ENCODE assay signal across 1 cellular context in the genomic region with DNA sequence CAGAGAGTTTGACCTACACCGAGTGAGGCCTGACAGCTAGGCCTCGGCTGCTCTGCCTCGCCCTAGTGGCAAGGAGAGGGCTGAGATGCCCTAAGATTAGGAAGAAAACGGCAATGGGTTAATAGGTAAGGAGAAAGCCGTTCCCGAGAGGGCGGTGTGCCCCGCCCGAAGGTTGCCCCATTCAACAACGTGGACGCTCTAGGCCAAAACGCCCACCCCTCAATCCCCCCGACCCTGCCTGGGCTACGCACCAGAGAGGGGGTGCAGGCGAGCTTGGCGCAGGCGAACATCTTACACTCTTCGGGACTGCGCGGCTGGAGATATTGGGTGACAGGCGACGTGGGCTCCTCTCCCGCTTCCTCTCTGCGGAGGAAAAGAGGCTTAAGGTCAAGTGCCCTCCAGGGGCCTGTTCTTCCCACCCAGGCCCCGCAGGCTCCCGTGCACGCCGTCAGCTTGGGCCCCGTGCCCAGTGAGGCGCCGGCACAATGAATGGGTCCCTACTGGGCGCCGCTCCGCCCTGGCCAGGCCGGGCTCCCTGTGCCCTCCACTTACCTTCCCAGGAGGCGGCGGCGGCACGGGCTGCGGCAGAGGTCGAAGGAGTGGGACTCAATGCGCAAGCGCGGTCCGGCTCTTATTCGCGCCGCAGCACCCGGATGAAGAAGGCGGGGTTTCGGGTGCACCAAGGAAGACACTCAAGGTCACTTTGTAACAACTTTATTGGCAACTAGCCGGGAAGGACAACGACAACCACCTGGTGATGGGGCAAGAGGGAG.
A peak's percentile ranks its signal among the peaks of the same experiment; 100 is the strongest.
TF ChIP-seq lines count a peak whose summit lies in the region.

A gene (minus strand): TSS at position 607 of the 773 bp plus-strand sequence. CDS start 317 bp downstream, at position 290.

TF ChIP-seq in K562, 482 proteins besides CTCF, POLR2A, EP300 and RAD21 (continued from another document and continues in another):
- TF ChIP-seq, protein P1, sequence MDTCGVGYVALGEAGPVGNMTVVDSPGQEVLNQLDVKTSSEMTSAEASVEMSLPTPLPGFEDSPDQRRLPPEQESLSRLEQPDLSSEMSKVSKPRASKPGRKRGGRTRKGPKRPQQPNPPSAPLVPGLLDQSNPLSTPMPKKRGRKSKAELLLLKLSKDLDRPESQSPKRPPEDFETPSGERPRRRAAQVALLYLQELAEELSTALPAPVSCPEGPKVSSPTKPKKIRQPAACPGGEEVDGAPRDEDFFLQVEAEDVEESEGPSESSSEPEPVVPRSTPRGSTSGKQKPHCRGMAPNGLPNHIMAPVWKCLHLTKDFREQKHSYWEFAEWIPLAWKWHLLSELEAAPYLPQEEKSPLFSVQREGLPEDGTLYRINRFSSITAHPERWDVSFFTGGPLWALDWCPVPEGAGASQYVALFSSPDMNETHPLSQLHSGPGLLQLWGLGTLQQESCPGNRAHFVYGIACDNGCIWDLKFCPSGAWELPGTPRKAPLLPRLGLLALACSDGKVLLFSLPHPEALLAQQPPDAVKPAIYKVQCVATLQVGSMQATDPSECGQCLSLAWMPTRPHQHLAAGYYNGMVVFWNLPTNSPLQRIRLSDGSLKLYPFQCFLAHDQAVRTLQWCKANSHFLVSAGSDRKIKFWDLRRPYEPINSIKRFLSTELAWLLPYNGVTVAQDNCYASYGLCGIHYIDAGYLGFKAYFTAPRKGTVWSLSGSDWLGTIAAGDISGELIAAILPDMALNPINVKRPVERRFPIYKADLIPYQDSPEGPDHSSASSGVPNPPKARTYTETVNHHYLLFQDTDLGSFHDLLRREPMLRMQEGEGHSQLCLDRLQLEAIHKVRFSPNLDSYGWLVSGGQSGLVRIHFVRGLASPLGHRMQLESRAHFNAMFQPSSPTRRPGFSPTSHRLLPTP (IDR thresholded peaks at IDR 0.05; ENCODE audit: borderline replicate concordance, extremely low read depth, insufficient read length): no peak
- TF ChIP-seq ZNF354B (CRISPR knock-in tag; IDR thresholded peaks at IDR 0.05): no peak
- TF ChIP-seq SIN3B (IDR thresholded peaks at IDR 0.05; ENCODE audit: low read depth): peak; percentile 49; the same call in 1 of the 2 replicates
- peak; percentile 96 for TF ChIP-seq NR2C1 (IDR thresholded peaks at IDR 0.05)
- TF ChIP-seq NR2C1 (tag; IDR thresholded peaks at IDR 0.05): peak; percentile 97
- peak; percentile 65 for TF ChIP-seq NFIC (IDR thresholded peaks at IDR 0.05)
- peak; percentile 71 for TF ChIP-seq SMAD4 (CRISPR knock-in tag; conservative IDR thresholded peaks at IDR 0.05)
- TF ChIP-seq, protein P2, sequence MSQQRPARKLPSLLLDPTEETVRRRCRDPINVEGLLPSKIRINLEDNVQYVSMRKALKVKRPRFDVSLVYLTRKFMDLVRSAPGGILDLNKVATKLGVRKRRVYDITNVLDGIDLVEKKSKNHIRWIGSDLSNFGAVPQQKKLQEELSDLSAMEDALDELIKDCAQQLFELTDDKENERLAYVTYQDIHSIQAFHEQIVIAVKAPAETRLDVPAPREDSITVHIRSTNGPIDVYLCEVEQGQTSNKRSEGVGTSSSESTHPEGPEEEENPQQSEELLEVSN (IDR thresholded peaks at IDR 0.05; ENCODE audit: borderline replicate concordance in 1 of 2, extremely low read depth in 1 of 2, insufficient read depth in 1 of 2, insufficient read length in 1 of 2, low read depth in 1 of 2, low read length in 1 of 2, poor library complexity in 1 of 2, severe bottlenecking in 1 of 2): peak in 1 of 2 experiments; percentile 39
- peak; percentile 71 for TF ChIP-seq RBM22 (IDR thresholded peaks at IDR 0.05; ENCODE audit: low read depth, low read length, poor library complexity, severe bottlenecking)
- TF ChIP-seq, protein P3, sequence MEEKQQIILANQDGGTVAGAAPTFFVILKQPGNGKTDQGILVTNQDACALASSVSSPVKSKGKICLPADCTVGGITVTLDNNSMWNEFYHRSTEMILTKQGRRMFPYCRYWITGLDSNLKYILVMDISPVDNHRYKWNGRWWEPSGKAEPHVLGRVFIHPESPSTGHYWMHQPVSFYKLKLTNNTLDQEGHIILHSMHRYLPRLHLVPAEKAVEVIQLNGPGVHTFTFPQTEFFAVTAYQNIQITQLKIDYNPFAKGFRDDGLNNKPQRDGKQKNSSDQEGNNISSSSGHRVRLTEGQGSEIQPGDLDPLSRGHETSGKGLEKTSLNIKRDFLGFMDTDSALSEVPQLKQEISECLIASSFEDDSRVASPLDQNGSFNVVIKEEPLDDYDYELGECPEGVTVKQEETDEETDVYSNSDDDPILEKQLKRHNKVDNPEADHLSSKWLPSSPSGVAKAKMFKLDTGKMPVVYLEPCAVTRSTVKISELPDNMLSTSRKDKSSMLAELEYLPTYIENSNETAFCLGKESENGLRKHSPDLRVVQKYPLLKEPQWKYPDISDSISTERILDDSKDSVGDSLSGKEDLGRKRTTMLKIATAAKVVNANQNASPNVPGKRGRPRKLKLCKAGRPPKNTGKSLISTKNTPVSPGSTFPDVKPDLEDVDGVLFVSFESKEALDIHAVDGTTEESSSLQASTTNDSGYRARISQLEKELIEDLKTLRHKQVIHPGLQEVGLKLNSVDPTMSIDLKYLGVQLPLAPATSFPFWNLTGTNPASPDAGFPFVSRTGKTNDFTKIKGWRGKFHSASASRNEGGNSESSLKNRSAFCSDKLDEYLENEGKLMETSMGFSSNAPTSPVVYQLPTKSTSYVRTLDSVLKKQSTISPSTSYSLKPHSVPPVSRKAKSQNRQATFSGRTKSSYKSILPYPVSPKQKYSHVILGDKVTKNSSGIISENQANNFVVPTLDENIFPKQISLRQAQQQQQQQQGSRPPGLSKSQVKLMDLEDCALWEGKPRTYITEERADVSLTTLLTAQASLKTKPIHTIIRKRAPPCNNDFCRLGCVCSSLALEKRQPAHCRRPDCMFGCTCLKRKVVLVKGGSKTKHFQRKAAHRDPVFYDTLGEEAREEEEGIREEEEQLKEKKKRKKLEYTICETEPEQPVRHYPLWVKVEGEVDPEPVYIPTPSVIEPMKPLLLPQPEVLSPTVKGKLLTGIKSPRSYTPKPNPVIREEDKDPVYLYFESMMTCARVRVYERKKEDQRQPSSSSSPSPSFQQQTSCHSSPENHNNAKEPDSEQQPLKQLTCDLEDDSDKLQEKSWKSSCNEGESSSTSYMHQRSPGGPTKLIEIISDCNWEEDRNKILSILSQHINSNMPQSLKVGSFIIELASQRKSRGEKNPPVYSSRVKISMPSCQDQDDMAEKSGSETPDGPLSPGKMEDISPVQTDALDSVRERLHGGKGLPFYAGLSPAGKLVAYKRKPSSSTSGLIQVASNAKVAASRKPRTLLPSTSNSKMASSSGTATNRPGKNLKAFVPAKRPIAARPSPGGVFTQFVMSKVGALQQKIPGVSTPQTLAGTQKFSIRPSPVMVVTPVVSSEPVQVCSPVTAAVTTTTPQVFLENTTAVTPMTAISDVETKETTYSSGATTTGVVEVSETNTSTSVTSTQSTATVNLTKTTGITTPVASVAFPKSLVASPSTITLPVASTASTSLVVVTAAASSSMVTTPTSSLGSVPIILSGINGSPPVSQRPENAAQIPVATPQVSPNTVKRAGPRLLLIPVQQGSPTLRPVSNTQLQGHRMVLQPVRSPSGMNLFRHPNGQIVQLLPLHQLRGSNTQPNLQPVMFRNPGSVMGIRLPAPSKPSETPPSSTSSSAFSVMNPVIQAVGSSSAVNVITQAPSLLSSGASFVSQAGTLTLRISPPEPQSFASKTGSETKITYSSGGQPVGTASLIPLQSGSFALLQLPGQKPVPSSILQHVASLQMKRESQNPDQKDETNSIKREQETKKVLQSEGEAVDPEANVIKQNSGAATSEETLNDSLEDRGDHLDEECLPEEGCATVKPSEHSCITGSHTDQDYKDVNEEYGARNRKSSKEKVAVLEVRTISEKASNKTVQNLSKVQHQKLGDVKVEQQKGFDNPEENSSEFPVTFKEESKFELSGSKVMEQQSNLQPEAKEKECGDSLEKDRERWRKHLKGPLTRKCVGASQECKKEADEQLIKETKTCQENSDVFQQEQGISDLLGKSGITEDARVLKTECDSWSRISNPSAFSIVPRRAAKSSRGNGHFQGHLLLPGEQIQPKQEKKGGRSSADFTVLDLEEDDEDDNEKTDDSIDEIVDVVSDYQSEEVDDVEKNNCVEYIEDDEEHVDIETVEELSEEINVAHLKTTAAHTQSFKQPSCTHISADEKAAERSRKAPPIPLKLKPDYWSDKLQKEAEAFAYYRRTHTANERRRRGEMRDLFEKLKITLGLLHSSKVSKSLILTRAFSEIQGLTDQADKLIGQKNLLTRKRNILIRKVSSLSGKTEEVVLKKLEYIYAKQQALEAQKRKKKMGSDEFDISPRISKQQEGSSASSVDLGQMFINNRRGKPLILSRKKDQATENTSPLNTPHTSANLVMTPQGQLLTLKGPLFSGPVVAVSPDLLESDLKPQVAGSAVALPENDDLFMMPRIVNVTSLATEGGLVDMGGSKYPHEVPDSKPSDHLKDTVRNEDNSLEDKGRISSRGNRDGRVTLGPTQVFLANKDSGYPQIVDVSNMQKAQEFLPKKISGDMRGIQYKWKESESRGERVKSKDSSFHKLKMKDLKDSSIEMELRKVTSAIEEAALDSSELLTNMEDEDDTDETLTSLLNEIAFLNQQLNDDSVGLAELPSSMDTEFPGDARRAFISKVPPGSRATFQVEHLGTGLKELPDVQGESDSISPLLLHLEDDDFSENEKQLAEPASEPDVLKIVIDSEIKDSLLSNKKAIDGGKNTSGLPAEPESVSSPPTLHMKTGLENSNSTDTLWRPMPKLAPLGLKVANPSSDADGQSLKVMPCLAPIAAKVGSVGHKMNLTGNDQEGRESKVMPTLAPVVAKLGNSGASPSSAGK (IDR thresholded peaks at IDR 0.05): peak; percentile 56; the same call in 1 of the 2 replicates
- TF ChIP-seq RBM39 (optimal IDR thresholded peaks at IDR 0.05; ENCODE audit: low read depth, low read length): no peak
- TF ChIP-seq, protein P4, sequence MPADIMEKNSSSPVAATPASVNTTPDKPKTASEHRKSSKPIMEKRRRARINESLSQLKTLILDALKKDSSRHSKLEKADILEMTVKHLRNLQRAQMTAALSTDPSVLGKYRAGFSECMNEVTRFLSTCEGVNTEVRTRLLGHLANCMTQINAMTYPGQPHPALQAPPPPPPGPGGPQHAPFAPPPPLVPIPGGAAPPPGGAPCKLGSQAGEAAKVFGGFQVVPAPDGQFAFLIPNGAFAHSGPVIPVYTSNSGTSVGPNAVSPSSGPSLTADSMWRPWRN (IDR thresholded peaks at IDR 0.05; ENCODE audit: low read depth): no peak
- TF ChIP-seq CBFA2T3 (IDR thresholded peaks at IDR 0.05): no peak; the same call in 1 of the 2 replicates
- TF ChIP-seq CXXC5 (CRISPR knock-in tag; IDR thresholded peaks at IDR 0.05): peak; percentile 88
- TF ChIP-seq SMAD2 (IDR thresholded peaks at IDR 0.05; ENCODE audit: low read depth, low read length): no peak
- peak; percentile 89 for TF ChIP-seq MECOM (CRISPR knock-in tag; IDR thresholded peaks at IDR 0.05)
- no peak for TF ChIP-seq SNRNP70 (optimal IDR thresholded peaks at IDR 0.05; ENCODE audit: low read depth, low read length)
- no peak for TF ChIP-seq FUS (optimal IDR thresholded peaks at IDR 0.05; ENCODE audit: low read depth, low read length)
- no peak for TF ChIP-seq TCF7L2 (IDR thresholded peaks at IDR 0.05; ENCODE audit: low read depth, low read length)
- 0 out of 2 replicates have a peak, but pooled peaks have one; percentile 56 for TF ChIP-seq CREB1 (IDR thresholded peaks at IDR 0.05)
- TF ChIP-seq CREB1 (CRISPR knock-in tag; IDR thresholded peaks at IDR 0.05): peak; percentile 48
- TF ChIP-seq ZNF778 (CRISPR knock-in tag; IDR thresholded peaks at IDR 0.05): no peak
- peak; percentile 87 for TF ChIP-seq SP1 (CRISPR knock-in tag; IDR thresholded peaks at IDR 0.05)
- TF ChIP-seq, protein P5, sequence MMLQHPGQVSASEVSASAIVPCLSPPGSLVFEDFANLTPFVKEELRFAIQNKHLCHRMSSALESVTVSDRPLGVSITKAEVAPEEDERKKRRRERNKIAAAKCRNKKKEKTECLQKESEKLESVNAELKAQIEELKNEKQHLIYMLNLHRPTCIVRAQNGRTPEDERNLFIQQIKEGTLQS (IDR thresholded peaks at IDR 0.05): no peak; the same call in 1 of the 2 replicates
- TF ChIP-seq, protein P5 (CRISPR knock-in tag; conservative IDR thresholded peaks at IDR 0.05): 0 out of 2 replicates have a peak, but pooled peaks have one; percentile 22
- TF ChIP-seq ZNF316 (IDR thresholded peaks at IDR 0.05): no peak
- no peak for TF ChIP-seq U2AF2 (optimal IDR thresholded peaks at IDR 0.05; ENCODE audit: low read depth, low read length)
- TF ChIP-seq CEBPB (tag; IDR thresholded peaks at IDR 0.05): no peak; the same call in 1 of the 2 replicates
- TF ChIP-seq, protein P6, sequence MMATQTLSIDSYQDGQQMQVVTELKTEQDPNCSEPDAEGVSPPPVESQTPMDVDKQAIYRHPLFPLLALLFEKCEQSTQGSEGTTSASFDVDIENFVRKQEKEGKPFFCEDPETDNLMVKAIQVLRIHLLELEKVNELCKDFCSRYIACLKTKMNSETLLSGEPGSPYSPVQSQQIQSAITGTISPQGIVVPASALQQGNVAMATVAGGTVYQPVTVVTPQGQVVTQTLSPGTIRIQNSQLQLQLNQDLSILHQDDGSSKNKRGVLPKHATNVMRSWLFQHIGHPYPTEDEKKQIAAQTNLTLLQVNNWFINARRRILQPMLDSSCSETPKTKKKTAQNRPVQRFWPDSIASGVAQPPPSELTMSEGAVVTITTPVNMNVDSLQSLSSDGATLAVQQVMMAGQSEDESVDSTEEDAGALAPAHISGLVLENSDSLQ (IDR thresholded peaks at IDR 0.05): 0 out of 2 replicates have a peak, but pooled peaks have one; percentile 18
- peak; percentile 55 for TF ChIP-seq HMGN3 (IDR thresholded peaks at IDR 0.05; ENCODE audit: borderline replicate concordance, extremely low read depth, insufficient read length, low read depth, low read length)
- TF ChIP-seq ZBED1 (IDR thresholded peaks at IDR 0.05): peak; percentile 77; the same call in 1 of the 2 replicates
- TF ChIP-seq HOXB6 (CRISPR knock-in tag; IDR thresholded peaks at IDR 0.05; ENCODE audit: borderline replicate concordance): no peak
- TF ChIP-seq KLF13 (tag; IDR thresholded peaks at IDR 0.05; ENCODE audit: borderline replicate concordance, low read depth): no peak
- no peak for TF ChIP-seq ZFP1 (CRISPR knock-in tag; IDR thresholded peaks at IDR 0.05)
- TF ChIP-seq E2F3 (CRISPR knock-in tag; IDR thresholded peaks at IDR 0.05): no peak
- no peak for TF ChIP-seq SAFB (IDR thresholded peaks at IDR 0.05; ENCODE audit: borderline replicate concordance, low read depth, low read length)
- no peak for TF ChIP-seq RBM17 (IDR thresholded peaks at IDR 0.05; ENCODE audit: borderline replicate concordance, low read depth, low read length)
- TF ChIP-seq DMBX1 (CRISPR knock-in tag; IDR thresholded peaks at IDR 0.05; ENCODE audit: borderline replicate concordance): no peak; the same call in 1 of the 2 replicates
- TF ChIP-seq, protein P7, sequence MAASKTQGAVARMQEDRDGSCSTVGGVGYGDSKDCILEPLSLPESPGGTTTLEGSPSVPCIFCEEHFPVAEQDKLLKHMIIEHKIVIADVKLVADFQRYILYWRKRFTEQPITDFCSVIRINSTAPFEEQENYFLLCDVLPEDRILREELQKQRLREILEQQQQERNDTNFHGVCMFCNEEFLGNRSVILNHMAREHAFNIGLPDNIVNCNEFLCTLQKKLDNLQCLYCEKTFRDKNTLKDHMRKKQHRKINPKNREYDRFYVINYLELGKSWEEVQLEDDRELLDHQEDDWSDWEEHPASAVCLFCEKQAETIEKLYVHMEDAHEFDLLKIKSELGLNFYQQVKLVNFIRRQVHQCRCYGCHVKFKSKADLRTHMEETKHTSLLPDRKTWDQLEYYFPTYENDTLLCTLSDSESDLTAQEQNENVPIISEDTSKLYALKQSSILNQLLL (CRISPR knock-in tag; IDR thresholded peaks at IDR 0.05; ENCODE audit: borderline replicate concordance): no peak
